In the genomic region with DNA sequence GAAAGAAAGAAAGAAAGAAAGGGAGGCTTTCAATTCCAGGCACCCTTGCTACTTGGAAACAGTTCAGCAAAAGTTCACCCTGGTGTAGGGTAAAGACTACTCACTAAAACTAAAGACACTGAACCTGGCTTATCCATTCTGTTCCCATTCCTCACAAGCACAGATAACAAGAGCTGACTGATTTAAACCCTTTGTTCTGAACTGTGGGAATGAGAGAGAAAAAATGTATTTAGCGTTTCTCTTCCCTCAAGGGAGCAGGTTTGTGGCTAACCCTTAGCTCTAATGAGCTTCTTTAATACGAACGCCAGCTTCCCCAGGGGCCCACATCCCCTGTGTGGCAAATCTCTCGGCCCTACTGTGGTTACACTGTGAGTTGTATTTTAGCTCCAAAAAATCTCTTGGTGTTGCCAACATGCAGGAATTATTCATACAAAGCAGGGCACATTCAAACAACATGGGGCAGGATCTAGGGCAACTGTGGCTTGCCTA, we compare ENCODE assay signal across 13 cellular contexts. TPM values are rescaled to one million over a fixed set of nuclear protein-coding genes. Genes with fewer than 3 reads are reported as not detected.
DNase-seq lines count a peak whose midpoint lies in the region; ATAC-seq, FAIRE-seq and TF ChIP-seq lines count a peak whose summit lies in the region.
"Had no signal": no experiment of that assay in that cellular context is flagged by ENCODE, and none has a peak within 500 bp of the region (broad histone marks: within the 10 kb centered on the region; RNA-seq: fewer than 3 reads in every experiment).

No MANE protein-coding gene starts in this region.

- POLR2A ChIA-PET in CD8-positive, alpha-beta T cell (lab: Charles Lee): interaction anchor here (0.9 kb wide), 1 partner anchor 16 kb away, joined by 3 read pairs; no protein-coding TSS in a partner anchor

- CTCF ChIA-PET in CD8-positive, alpha-beta T cell (lab: Charles Lee): interaction anchor here (1.0 to 1.9 kb wide), 2 partner anchors 23 to 38 kb away, joined by 3 to 4 read pairs; no protein-coding TSS in a partner anchor

- no peaks in the 10 kb centered on the region for H3K27me3 Mint-ChIP-seq in nephron (ENCODE audit: low read depth)
- no peaks in the 10 kb centered on the region for H3K27me3 Mint-ChIP-seq in CD8-positive, alpha-beta T cell (ENCODE audit: low read depth)
- H3K27me3 Mint-ChIP-seq: activated B cell treated with CpG ODN at 0.5 μM for 24 hours had no signal

- peak overlapping the region; percentile 34 to 65 (median 43) for H3K27ac Mint-ChIP-seq in nephron
- no peak overlapping the region for H3K27ac Mint-ChIP-seq in CD8-positive, alpha-beta T cell
- H3K27ac Mint-ChIP-seq: activated B cell treated with CpG ODN at 0.5 μM for 24 hours had no signal

- FAIRE-seq in H54 (lab: Jason Lieb, UNC): peak; percentile 66

- no peaks in the 10 kb centered on the region for H3K36me3 ChIP-seq in CD8-positive, alpha-beta T cell (ENCODE audit: insufficient read depth, low read length)
- H3K36me3 ChIP-seq: tibial artery had no signal

- no peak overlapping the region for H3K27ac ChIP-seq in CD8-positive, alpha-beta T cell (ENCODE audit: low read depth, low read length)
- H3K27ac ChIP-seq: tibial artery had no signal

- DNase-seq in D341Med (ENCODE audit: low spot score) (peak; percentile 55), H54 (ENCODE audit: insufficient read length, low spot score) (no peak), astrocyte of the spinal cord (ENCODE audit: low read depth, low spot score) (peak; percentile 95), globus pallidus (ENCODE audit: low spot score) (no peak), NCI-H2196 (lab: John Stamatoyannopoulos, UW; ENCODE audit: unreplicated experiment) (no peak), foreskin melanocyte (no peak)
- DNase-seq in CD8-positive, alpha-beta T cell: no peak
- DNase-seq: activated B cell treated with CpG ODN at 0.5 μM for 24 hours, NCI-H2081, occipital lobe, tibial artery had no signal

- H3K36me3 Mint-ChIP-seq in nephron (ENCODE audit: low read depth): peaks cover 33% of the 10 kb centered on the region
- peaks cover 7% of the 10 kb centered on the region for H3K36me3 Mint-ChIP-seq in CD8-positive, alpha-beta T cell

- ATAC-seq in CD8-positive, alpha-beta T cell: no peak
- ATAC-seq: HCT116 had no signal

- no peak overlapping the region for H3K4me3 Mint-ChIP-seq in nephron
- no peak overlapping the region for H3K4me3 Mint-ChIP-seq in CD8-positive, alpha-beta T cell
- H3K4me3 Mint-ChIP-seq: activated B cell treated with CpG ODN at 0.5 μM for 24 hours had no signal

- H3K4me1 Mint-ChIP-seq in nephron: peaks cover 16% of the 10 kb centered on the region
- H3K4me1 Mint-ChIP-seq in CD8-positive, alpha-beta T cell (ENCODE audit: low read depth): peaks cover 33% of the 10 kb centered on the region

- H3K27me3 ChIP-seq in CD8-positive, alpha-beta T cell (ENCODE audit: insufficient read depth, low read length): no peaks in the 10 kb centered on the region
- H3K27me3 ChIP-seq: tibial artery had no signal

- H3K9me3 Mint-ChIP-seq in nephron: peaks cover 16% of the 10 kb centered on the region
- H3K9me3 Mint-ChIP-seq in CD8-positive, alpha-beta T cell: peaks cover 3% of the 10 kb centered on the region

- TF ChIP-seq POLR2A in H54 (IDR thresholded peaks at IDR 0.05; ENCODE audit: low read depth, low read length): no peak

- in situ Hi-C loops in astrocyte of the spinal cord (cut with HindIII; ENCODE audit: low sequenced_read_pairs): no loop called here

- H3K4me3 ChIP-seq in astrocyte of the spinal cord (ENCODE audit: low read depth, low read length): no peak overlapping the region
- no peak overlapping the region for H3K4me3 ChIP-seq in CD8-positive, alpha-beta T cell (ENCODE audit: low read depth, low read length)
- H3K4me3 ChIP-seq: tibial artery had no signal

- no peaks in the 10 kb centered on the region for H3K9me3 ChIP-seq in CD8-positive, alpha-beta T cell (ENCODE audit: low read length)
- H3K9me3 ChIP-seq: tibial artery had no signal

- no peak for TF ChIP-seq CTCF in astrocyte of the spinal cord (IDR thresholded peaks at IDR 0.05; ENCODE audit: low read depth, low read length)
- TF ChIP-seq CTCF in nephron (IDR thresholded peaks at IDR 0.05; ENCODE audit: unreplicated experiment in 3 of 3): no peak
- no peak for TF ChIP-seq CTCF in CD8-positive, alpha-beta T cell (IDR thresholded peaks at IDR 0.05)

- intact Hi-C loops in CD8-positive, alpha-beta T cell (cut with DNase I, micrococcal nuclease): loop anchor here in 1 of 2 experiments (5.0 kb wide), 1 partner anchor 37 kb away; no protein-coding TSS in a partner anchor

- peaks cover 17% of the 10 kb centered on the region for H3K4me1 ChIP-seq in CD8-positive, alpha-beta T cell (ENCODE audit: insufficient read depth, low read length)

RNA-seq across cellular contexts. Expression of a gene that starts 23.3 kb away (rescaled TPM):
- total RNA-seq in CD8-positive, alpha-beta T cell: 1 to 10 TPM in 1 of 2 experiments, under 1 TPM in 1; 0.39 to 1.4 TPM
- total RNA-seq: activated B cell treated with CpG ODN at 0.5 μM for 24 hours had no signal

Comparison
In these comparisons a context has a peak if more than half of its experiments do, and no peak if none do; other contexts are left out.
1. DNase-seq: peak in D341Med (single experiment) and astrocyte of the spinal cord (single experiment); none in H54 (single experiment), globus pallidus (single experiment), NCI-H2196 (single experiment), CD8-positive, alpha-beta T cell (0 of 7) and foreskin melanocyte (single experiment).